In genomic region chr11:7089328-7090251, GRCh38 we compare ENCODE assay signal across 29 cellular contexts. TPM values are rescaled to one million over a fixed set of nuclear protein-coding genes. Genes with fewer than 3 reads are reported as not detected.
DNase-seq lines count a peak whose midpoint lies in the region; ATAC-seq and TF ChIP-seq lines count a peak whose summit lies in the region.
"Had no signal": no experiment of that assay in that cellular context is flagged by ENCODE, and none has a peak within 500 bp of the region (broad histone marks: within the 10 kb centered on the region; RNA-seq: fewer than 3 reads in every experiment).

No MANE protein-coding gene starts in this region.

- H3K4me3 ChIP-seq in SK-N-SH (ENCODE audit: low read depth in 2 of 2, low read length in 1 of 2) (no peak overlapping the region), vagina (no peak overlapping the region)
- H3K4me3 ChIP-seq: GM23248, K562 had no signal

- H3K27ac ChIP-seq in SK-N-SH (ENCODE audit: low read depth in 2 of 2, low read length in 1 of 2) (no peak overlapping the region), vagina (no peak overlapping the region)
- H3K27ac ChIP-seq: 22Rv1, GM23248, RWPE1 had no signal

- H3K9me2 ChIP-seq in SK-N-SH: no peaks in the 10 kb centered on the region

- H4K20me1 ChIP-seq in SK-N-SH (ENCODE audit: insufficient read depth): no peaks in the 10 kb centered on the region

- no peaks in the 10 kb centered on the region for H3F3A ChIP-seq in SK-N-SH (replicated peaks; ENCODE audit: insufficient read depth)

- H3K4me2 ChIP-seq in SK-N-SH: no peak overlapping the region

- no peaks in the 10 kb centered on the region for H3K9me3 ChIP-seq in SK-N-SH
- H3K9me3 ChIP-seq in vagina: no peaks in the 10 kb centered on the region
- H3K9me3 ChIP-seq: BE2C had no signal

- intact Hi-C loops in vagina (cut with DNase I): no loop called here

- no peak overlapping the region for H3K27ac Mint-ChIP-seq in stimulated activated naive CD8-positive, alpha-beta T cell treated with anti-CD3 and anti-CD28 coated beads, Interleukin-15, amount 100 ng/mL, for 72 hours
- no peak overlapping the region for H3K27ac Mint-ChIP-seq in stimulated activated memory B cell treated with anti-CD40 and anti-IgM and Interleukin-4, amounts not matched to agents 10 μg/mL and 1 μg/mL and 100 μg/mL, for 72 hours
- H3K27ac Mint-ChIP-seq: CD14-positive monocyte; CD8-positive, alpha-beta memory T cell; H9 had no signal

- TF ChIP-seq EP300 in SK-N-SH (IDR thresholded peaks at IDR 0.05; ENCODE audit: borderline replicate concordance in 1 of 2, low read depth in 1 of 2, low read length in 1 of 2): no peak

- no peak for TF ChIP-seq CTCF in SK-N-SH (IDR thresholded peaks at IDR 0.05)
- no peak for TF ChIP-seq CTCF in GM13976 (IDR thresholded peaks at IDR 0.05; ENCODE audit: borderline replicate concordance, control extremely low read depth, extremely low read depth, insufficient read depth, missing control alignments)
- TF ChIP-seq CTCF in vagina (IDR thresholded peaks at IDR 0.05): no peak

- TF ChIP-seq RAD21 in SK-N-SH (IDR thresholded peaks at IDR 0.05; ENCODE audit: low read length): no peak

- peaks cover 33% of the 10 kb centered on the region for H3K27me3 Mint-ChIP-seq in stimulated activated naive CD8-positive, alpha-beta T cell treated with anti-CD3 and anti-CD28 coated beads, Interleukin-15, amount 100 ng/mL, for 72 hours
- peaks cover 26% of the 10 kb centered on the region for H3K27me3 Mint-ChIP-seq in stimulated activated memory B cell treated with anti-CD40 and anti-IgM and Interleukin-4, amounts not matched to agents 10 μg/mL and 1 μg/mL and 100 μg/mL, for 72 hours

- TF ChIP-seq POLR2A in vagina (IDR thresholded peaks at IDR 0.05): no peak

- CTCF ChIA-PET in SK-N-SH (lab: Yijun Ruan, JAX): interaction anchor here (2.1 kb wide), 1 partner anchor 605 kb away, joined by 6 read pairs; no protein-coding TSS in a partner anchor

- ATAC-seq in SK-N-SH treated with all-trans-retinoic acid at 6 μM for 48 hours: no peak
- ATAC-seq in stimulated activated naive CD8-positive, alpha-beta T cell treated with anti-CD3 and anti-CD28 coated beads, Interleukin-15, amount 100 ng/mL, for 72 hours: peak; percentile 80
- no peak for ATAC-seq in stimulated activated naive CD8-positive, alpha-beta T cell treated with anti-CD3 and anti-CD28 coated beads, Interleukin-15, Interleukin-2, amounts not matched to agents 100 U/mL and 50 U/mL, for 24 hours
- ATAC-seq in stimulated activated memory B cell treated with anti-CD40 and anti-IgM and Interleukin-4, amounts not matched to agents 10 μg/mL and 1 μg/mL and 100 μg/mL, for 72 hours: peak; percentile 61
- ATAC-seq: K562 had no signal

- H3K27me3 ChIP-seq in SK-N-SH (ENCODE audit: insufficient read depth): no peaks in the 10 kb centered on the region
- H3K27me3 ChIP-seq in vagina: no peaks in the 10 kb centered on the region

- no peaks in the 10 kb centered on the region for H3K9me3 Mint-ChIP-seq in stimulated activated naive CD8-positive, alpha-beta T cell treated with anti-CD3 and anti-CD28 coated beads, Interleukin-15, amount 100 ng/mL, for 72 hours
- no peaks in the 10 kb centered on the region for H3K9me3 Mint-ChIP-seq in stimulated activated memory B cell treated with anti-CD40 and anti-IgM and Interleukin-4, amounts not matched to agents 10 μg/mL and 1 μg/mL and 100 μg/mL, for 72 hours
- H3K9me3 Mint-ChIP-seq: CD8-positive, alpha-beta memory T cell had no signal

- H3K4me1 Mint-ChIP-seq in stimulated activated naive CD8-positive, alpha-beta T cell treated with anti-CD3 and anti-CD28 coated beads, Interleukin-15, amount 100 ng/mL, for 72 hours: no peaks in the 10 kb centered on the region
- no peaks in the 10 kb centered on the region for H3K4me1 Mint-ChIP-seq in stimulated activated memory B cell treated with anti-CD40 and anti-IgM and Interleukin-4, amounts not matched to agents 10 μg/mL and 1 μg/mL and 100 μg/mL, for 72 hours
- H3K4me1 Mint-ChIP-seq: CD14-positive monocyte; CD8-positive, alpha-beta memory T cell; H9 had no signal

- in situ Hi-C loops in GM13976 (cut with MboI; ENCODE audit: low sequenced_read_pairs, unreplicated experiment): no loop called here

- H3K79me2 ChIP-seq in SK-N-SH (ENCODE audit: insufficient read depth): no peaks in the 10 kb centered on the region

- H2AFZ ChIP-seq in SK-N-SH (ENCODE audit: low read depth): no peak overlapping the region
- H2AFZ ChIP-seq: GM23248 had no signal

- H3K4me3 Mint-ChIP-seq in stimulated activated naive CD8-positive, alpha-beta T cell treated with anti-CD3 and anti-CD28 coated beads, Interleukin-15, amount 100 ng/mL, for 72 hours: no peak overlapping the region
- H3K4me3 Mint-ChIP-seq in stimulated activated memory B cell treated with anti-CD40 and anti-IgM and Interleukin-4, amounts not matched to agents 10 μg/mL and 1 μg/mL and 100 μg/mL, for 72 hours: no peak overlapping the region
- H3K4me3 Mint-ChIP-seq: CD14-positive monocyte; CD8-positive, alpha-beta memory T cell; H9 had no signal

- no peak overlapping the region for H3K9ac ChIP-seq in SK-N-SH
- H3K9ac ChIP-seq: GM23248 had no signal

- 82% methylated on average over 34 of the region's 111 CpGs for WGBS in SK-N-SH (ENCODE audit: low lambda C conversion rate)

- no peaks in the 10 kb centered on the region for H3K36me3 Mint-ChIP-seq in stimulated activated memory B cell treated with anti-CD40 and anti-IgM and Interleukin-4, amounts not matched to agents 10 μg/mL and 1 μg/mL and 100 μg/mL, for 72 hours
- H3K36me3 Mint-ChIP-seq: CD14-positive monocyte; CD8-positive, alpha-beta memory T cell had no signal

- POLR2A ChIA-PET in SK-N-SH (lab: Yijun Ruan, JAX): no interaction called here

- DNase-seq in SK-N-SH (peak; percentile 11), RKO (ENCODE audit: low spot score) (no peak), GM13976 (ENCODE audit: low spot score) (no peak), vagina (ENCODE audit: extremely low spot score in 2 of 2) (no peak)
- no peak for DNase-seq in stimulated activated naive CD8-positive, alpha-beta T cell treated with anti-CD3 and anti-CD28 coated beads, Interleukin-15, amount 100 ng/mL, for 72 hours
- DNase-seq in stimulated activated naive CD8-positive, alpha-beta T cell treated with anti-CD3 and anti-CD28 coated beads, Interleukin-15, Interleukin-2, amounts not matched to agents 100 U/mL and 50 U/mL, for 24 hours: no peak
- DNase-seq: BE2C; CD8-positive, alpha-beta memory T cell; DMS153; DND-41; GM23248; Kasumi-1; NCI-H1092 treated with DMSO at 0.1 percent for 48 hours; NCI-H1436; NCI-H187; NCI-H2081 treated with DMSO at 0.1 percent for 48 hours; NCI-H2171; NCI-H226; NCI-H510A; NCI-H69; SIG-M5 had no signal

- H3K36me3 ChIP-seq in SK-N-SH (replicated peaks in 1 of 2; ENCODE audit: control insufficient read depth in 1 of 2, insufficient read depth in 2 of 2, low read length in 1 of 2) (no peaks in the 10 kb centered on the region), vagina (no peaks in the 10 kb centered on the region)
- H3K36me3 ChIP-seq: BE2C had no signal

- H3K4me1 ChIP-seq in SK-N-SH (ENCODE audit: control insufficient read depth in 1 of 2, insufficient read depth in 2 of 2, low read depth in 1 of 2, low read length in 1 of 2): no peaks in the 10 kb centered on the region
- no peaks in the 10 kb centered on the region for H3K4me1 ChIP-seq in vagina
- H3K4me1 ChIP-seq: BE2C had no signal

TF ChIP-seq in SK-N-SH, 30 proteins besides CTCF, POLR2A, EP300 and RAD21:
- TF ChIP-seq USF2 (IDR thresholded peaks at IDR 0.05; ENCODE audit: borderline replicate concordance, low read depth, low read length) (no peak), EZH2phosphoT487 (IDR thresholded peaks at IDR 0.05; ENCODE audit: borderline replicate concordance, low read depth) (no peak)

TF ChIP-seq in SK-N-SH treated with all-trans-retinoic acid at 6 μM for 48 hours, 23 proteins besides CTCF, POLR2A, EP300 and RAD21 (continues in another document):
- TF ChIP-seq CREB5 (CRISPR knock-in tag; IDR thresholded peaks at IDR 0.05; ENCODE audit: low read depth) (no peak), ZNF70 (CRISPR knock-in tag; IDR thresholded peaks at IDR 0.05) (no peak), ZC3H10 (CRISPR knock-in tag; IDR thresholded peaks at IDR 0.05) (no peak), POU6F1 (CRISPR knock-in tag; IDR thresholded peaks at IDR 0.05; ENCODE audit: borderline replicate concordance, low read depth) (no peak), GLIS3 (CRISPR knock-in tag; IDR thresholded peaks at IDR 0.05) (no peak), RARB (CRISPR knock-in tag; IDR thresholded peaks at IDR 0.05) (no peak), OSR1 (CRISPR knock-in tag; IDR thresholded peaks at IDR 0.05) (no peak)

RNA-seq across cellular contexts. Expression of gene RBMXL2, which starts 0.8 kb away (rescaled TPM):
- not detected in 2 replicates for polyA plus RNA-seq in SK-N-SH (2012; rRNA removed)
- polyA plus RNA-seq in SK-N-SH (2012; cell fraction: cytosol; rRNA removed): not detected in 2 replicates
- polyA plus RNA-seq in SK-N-SH (2012; cell fraction: nucleus; rRNA removed): not detected in 2 replicates
- not detected for total RNA-seq in vagina
- total RNA-seq: CD8-positive, alpha-beta memory T cell; GM23248; H9; M059J had no signal
- polyA plus RNA-seq: CD14-positive monocyte; CD8-positive, alpha-beta memory T cell; GM23248 had no signal

Comparison
In these comparisons a context has a peak if more than half of its experiments do, and no peak if none do; other contexts are left out.
1. ATAC-seq: peak in stimulated activated naive CD8-positive, alpha-beta T cell treated with anti-CD3 and anti-CD28 coated beads, Interleukin-15, amount 100 ng/mL, for 72 hours (single experiment) and stimulated activated memory B cell treated with anti-CD40 and anti-IgM and Interleukin-4, amounts not matched to agents 10 μg/mL and 1 μg/mL and 100 μg/mL, for 72 hours (single experiment); none in SK-N-SH treated with all-trans-retinoic acid at 6 μM for 48 hours (single experiment) and stimulated activated naive CD8-positive, alpha-beta T cell treated with anti-CD3 and anti-CD28 coated beads, Interleukin-15, Interleukin-2, amounts not matched to agents 100 U/mL and 50 U/mL, for 24 hours (single experiment).